Comparison of ENCODE assay signal across 20 cellular contexts in the genomic region with DNA sequence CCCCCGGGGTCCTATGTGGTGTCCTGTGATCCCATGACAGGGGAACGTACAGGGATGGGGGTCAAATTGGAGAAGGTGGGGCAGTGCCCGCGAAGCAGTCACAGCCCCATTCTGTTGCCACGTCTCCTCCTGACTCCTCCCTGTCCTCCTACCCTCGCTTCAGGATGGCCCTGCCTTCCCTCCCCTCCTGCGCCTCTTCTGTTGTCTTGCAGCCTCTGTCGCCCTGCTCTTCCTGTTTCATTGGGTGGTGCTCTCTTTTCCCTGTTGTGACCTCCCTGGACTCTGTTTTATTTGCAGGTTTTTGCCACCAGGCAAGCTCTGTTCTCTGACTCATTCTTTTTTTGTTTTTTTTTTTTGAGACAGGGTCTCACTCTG. TPM values are rescaled to one million over a fixed set of nuclear protein-coding genes. Genes with fewer than 3 reads are reported as not detected.
DNase-seq lines count a peak whose midpoint lies in the region; ATAC-seq and TF ChIP-seq lines count a peak whose summit lies in the region.
"Had no signal": no experiment of that assay in that cellular context is flagged by ENCODE, and none has a peak within 500 bp of the region (broad histone marks: within the 10 kb centered on the region; RNA-seq: fewer than 3 reads in every experiment).

No MANE protein-coding gene starts in this region.

- H3K18ac ChIP-seq in H9 (ENCODE audit: insufficient read length, low read depth, low read length) = no peak overlapping the region

- H3K27me3 ChIP-seq in colonic mucosa (no peaks in the 10 kb centered on the region), right lobe of liver (no peaks in the 10 kb centered on the region), H9 (ENCODE audit: insufficient read depth, low read length) (no peaks in the 10 kb centered on the region)

- H3K9ac ChIP-seq in colonic mucosa (ENCODE audit: low read depth in 2 of 2, low read length in 2 of 2) (no peak overlapping the region), H9 (ENCODE audit: extremely low read depth, insufficient read length, low read length) (no peak overlapping the region)

- H3K4me1 ChIP-seq in colonic mucosa = peaks cover 5% of the 10 kb centered on the region
- H3K4me1 ChIP-seq in right lobe of liver = no peaks in the 10 kb centered on the region
- no peaks in the 10 kb centered on the region for H3K4me1 ChIP-seq in H9 (ENCODE audit: insufficient read depth, low read length)
- H3K4me1 ChIP-seq: A549 had no signal

- H2BK12ac ChIP-seq in H9 (ENCODE audit: insufficient read length, low read depth, low read length) = no peak overlapping the region

- H3K9me3 ChIP-seq in colonic mucosa (no peaks in the 10 kb centered on the region), right lobe of liver (no peaks in the 10 kb centered on the region), H9 (ENCODE audit: control insufficient read depth, low read depth, low read length) (no peaks in the 10 kb centered on the region), T-helper 17 cell (ENCODE audit: control insufficient read depth, low read length, poor library complexity, severe bottlenecking) (no peaks in the 10 kb centered on the region)
- H3K9me3 ChIP-seq: A549 had no signal

- H3K36me3 Mint-ChIP-seq in stimulated activated naive CD8-positive, alpha-beta T cell treated with anti-CD3 and anti-CD28 coated beads, Interleukin-15, Interleukin-2, amounts not matched to agents 100 ng/mL and 50 ng/mL, for 24 hours (ENCODE audit: low read depth) = no peaks in the 10 kb centered on the region
- H3K36me3 Mint-ChIP-seq in H9 (ENCODE audit: insufficient read depth in 1 of 3, low read depth in 3 of 3) (no peaks in the 10 kb centered on the region; a peak in 1 of 7 replicates), T-helper 17 cell (ENCODE audit: low read depth) (peaks cover 4% of the 10 kb centered on the region)

- H3K27ac Mint-ChIP-seq in stimulated activated naive CD8-positive, alpha-beta T cell treated with anti-CD3 and anti-CD28 coated beads, Interleukin-15, Interleukin-2, amounts not matched to agents 100 ng/mL and 50 ng/mL, for 24 hours = peak overlapping the region; percentile 28
- H3K27ac Mint-ChIP-seq in stimulated activated naive CD8-positive, alpha-beta T cell treated with anti-CD3 and anti-CD28 coated beads, Interleukin-15, amount 100 ng/mL, for 72 hours = no peak overlapping the region
- H3K27ac Mint-ChIP-seq in H9 (no peak overlapping the region), T-helper 17 cell (no peak overlapping the region)
- H3K27ac Mint-ChIP-seq: B cell, GM23338 had no signal

- TF ChIP-seq POLR2A in right lobe of liver (IDR thresholded peaks at IDR 0.05) = no peak

- H2BK5ac ChIP-seq in H9 (ENCODE audit: insufficient read length, low read length) = no peak overlapping the region

- no peak overlapping the region for H4K8ac ChIP-seq in H9 (replicated peaks; ENCODE audit: insufficient read length, low read depth, low read length)

- TF ChIP-seq CTCF in colonic mucosa (IDR thresholded peaks at IDR 0.05) (no peak), right lobe of liver (IDR thresholded peaks at IDR 0.05) (no peak), H9 (conservative IDR thresholded peaks at IDR 0.05) (no peak)

- H3K36me3 ChIP-seq in colonic mucosa (no peaks in the 10 kb centered on the region), right lobe of liver (no peaks in the 10 kb centered on the region)

- H3K27ac ChIP-seq in colonic mucosa (no peak overlapping the region), right lobe of liver (no peak overlapping the region), H9 (ENCODE audit: insufficient read length, low read depth, low read length) (no peak overlapping the region)
- H3K27ac ChIP-seq: A549, PC-9 had no signal

- no peak overlapping the region for H4K91ac ChIP-seq in H9 (ENCODE audit: insufficient read length, low read depth, low read length)

- H2BK15ac ChIP-seq in H9 (ENCODE audit: low read depth, low read length) = no peak overlapping the region

- H3K79me2 ChIP-seq in H9 (ENCODE audit: insufficient read depth, low read length) = no peaks in the 10 kb centered on the region

- H3K14ac ChIP-seq in H9 (ENCODE audit: insufficient read depth, low read length) = no peak overlapping the region

- H4K20me1 ChIP-seq in H9 (ENCODE audit: control insufficient read depth, insufficient read depth, insufficient read length) = no peaks in the 10 kb centered on the region

- no peak for DNase-seq in stimulated activated naive CD8-positive, alpha-beta T cell treated with anti-CD3 and anti-CD28 coated beads, Interleukin-15, amount 100 ng/mL, for 72 hours
- DNase-seq in colonic mucosa = peak; percentile 53
- DNase-seq in right lobe of liver = peak in 1 of 3 donors; percentile 4
- DNase-seq in H9 = no peak
- DNase-seq in T-helper 17 cell = no peak
- DNase-seq: DND-41, MM.1S, NCI-H1048, NCI-H1417 treated with DMSO at 0.1 percent for 48 hours, NCI-H187, NCI-H446, NCI-H526, PC-9, SHP77 had no signal

- no peaks in the 10 kb centered on the region for H3K23me2 ChIP-seq in H9 (ENCODE audit: insufficient read length, low read depth, low read length, poor library complexity, severe bottlenecking)

- no peak for ATAC-seq in stimulated activated naive CD8-positive, alpha-beta T cell treated with anti-CD3 and anti-CD28 coated beads, Interleukin-15, amount 100 ng/mL, for 72 hours
- ATAC-seq in right lobe of liver = peak in 3 of 4 donors; percentile 25 to 42 (median 26)
- ATAC-seq in T-helper 17 cell = no peak
- no peak for ATAC-seq in HG03521 (IDR thresholded peaks at IDR 0.05; ENCODE audit: unreplicated experiment)
- ATAC-seq: A549, GM23338 had no signal

- no peak overlapping the region for H2BK20ac ChIP-seq in H9 (ENCODE audit: low read depth, low read length, poor library complexity, severe bottlenecking)

- no peak overlapping the region for H2BK120ac ChIP-seq in H9 (ENCODE audit: low read depth, low read length, poor library complexity, severe bottlenecking)

- H3K4me2 ChIP-seq in H9 (ENCODE audit: insufficient read depth, insufficient read length, low read length) = no peak overlapping the region
- H3K4me2 ChIP-seq: A549, GM23338, PC-9 had no signal

- H3K9me3 Mint-ChIP-seq in stimulated activated naive CD8-positive, alpha-beta T cell treated with anti-CD3 and anti-CD28 coated beads, Interleukin-15, Interleukin-2, amounts not matched to agents 100 ng/mL and 50 ng/mL, for 24 hours = no peaks in the 10 kb centered on the region
- H3K9me3 Mint-ChIP-seq in stimulated activated naive CD8-positive, alpha-beta T cell treated with anti-CD3 and anti-CD28 coated beads, Interleukin-15, amount 100 ng/mL, for 72 hours = no peaks in the 10 kb centered on the region
- no peaks in the 10 kb centered on the region for H3K9me3 Mint-ChIP-seq in H9
- H3K9me3 Mint-ChIP-seq: GM23338 had no signal

- H4K5ac ChIP-seq in H9 (ENCODE audit: insufficient read length, low read depth, low read length) = no peak overlapping the region

- no peaks in the 10 kb centered on the region for H3K4me1 Mint-ChIP-seq in stimulated activated naive CD8-positive, alpha-beta T cell treated with anti-CD3 and anti-CD28 coated beads, Interleukin-15, Interleukin-2, amounts not matched to agents 100 ng/mL and 50 ng/mL, for 24 hours (ENCODE audit: low read depth)
- no peaks in the 10 kb centered on the region for H3K4me1 Mint-ChIP-seq in stimulated activated naive CD8-positive, alpha-beta T cell treated with anti-CD3 and anti-CD28 coated beads, Interleukin-15, amount 100 ng/mL, for 72 hours
- H3K4me1 Mint-ChIP-seq in H9 (peaks cover 3% of the 10 kb centered on the region in 2 experiments; a peak in 3 of 4 replicates), T-helper 17 cell (peaks cover 4% of the 10 kb centered on the region)
- H3K4me1 Mint-ChIP-seq: GM23338 had no signal

- 71% methylated on average over 7 of the region's 8 CpGs for WGBS in right lobe of liver (ENCODE audit: insufficient coverage, low coverage, low lambda C conversion rate, missing lambda C conversion rate)
- no CpG with 5 or more reads among the region's 8 CpGs for WGBS in H9 (ENCODE audit: extremely low coverage, insufficient read length, low lambda C conversion rate)

- H3K4me3 Mint-ChIP-seq in stimulated activated naive CD8-positive, alpha-beta T cell treated with anti-CD3 and anti-CD28 coated beads, Interleukin-15, Interleukin-2, amounts not matched to agents 100 ng/mL and 50 ng/mL, for 24 hours = no peak overlapping the region
- no peak overlapping the region for H3K4me3 Mint-ChIP-seq in stimulated activated naive CD8-positive, alpha-beta T cell treated with anti-CD3 and anti-CD28 coated beads, Interleukin-15, amount 100 ng/mL, for 72 hours
- H3K4me3 Mint-ChIP-seq in H9 = no peak overlapping the region
- no peak overlapping the region for H3K4me3 Mint-ChIP-seq in T-helper 17 cell
- H3K4me3 Mint-ChIP-seq: B cell, GM23338 had no signal

- no peak overlapping the region for H3K4me3 ChIP-seq in colonic mucosa
- H3K4me3 ChIP-seq in right lobe of liver = no peak overlapping the region
- H3K4me3 ChIP-seq: A549, GM23338, K562, PC-9 had no signal

- no peak overlapping the region for H3K56ac ChIP-seq in H9 (ENCODE audit: insufficient read length, low read depth, low read length)

- no peak overlapping the region for H3T11ph ChIP-seq in H9 (ENCODE audit: low read length)

- H2AFZ ChIP-seq in H9 (ENCODE audit: low read length) = no peak overlapping the region
- H2AFZ ChIP-seq: GM23338, PC-9 had no signal

- no peak overlapping the region for H3K4ac ChIP-seq in H9 (ENCODE audit: low read depth, low read length)

- H3K23ac ChIP-seq in H9 (ENCODE audit: insufficient read length, low read depth, low read length) = no peak overlapping the region

- no peaks in the 10 kb centered on the region for H3K79me1 ChIP-seq in H9 (ENCODE audit: insufficient read depth, low read depth, low read length, poor library complexity, severe bottlenecking)

- intact Hi-C loops in colonic mucosa (cut with DNase I) = no loop called here
- intact Hi-C loops in right lobe of liver (cut with DNase I) = loop anchor here in 1 of 2 donors (10.0 kb wide), 1 partner anchor 74 kb away; the partner anchor contains the start of gene POP5

- H3K27me3 Mint-ChIP-seq in stimulated activated naive CD8-positive, alpha-beta T cell treated with anti-CD3 and anti-CD28 coated beads, Interleukin-15, Interleukin-2, amounts not matched to agents 100 ng/mL and 50 ng/mL, for 24 hours = no peaks in the 10 kb centered on the region
- peaks cover 2% of the 10 kb centered on the region for H3K27me3 Mint-ChIP-seq in stimulated activated naive CD8-positive, alpha-beta T cell treated with anti-CD3 and anti-CD28 coated beads, Interleukin-15, amount 100 ng/mL, for 72 hours
- H3K27me3 Mint-ChIP-seq in H9 (ENCODE audit: low read depth) (no peaks in the 10 kb centered on the region; the same call in 1 of the 2 replicates), T-helper 17 cell (peaks cover 38% of the 10 kb centered on the region)

- no peak overlapping the region for H2AK5ac ChIP-seq in H9 (ENCODE audit: insufficient read length, low read length)

RNA-seq across cellular contexts. Expression of gene CABP1, which starts 18.7 kb away (rescaled TPM):
- total RNA-seq in colonic mucosa = under 1 TPM; 0.77 to 0.79 TPM
- total RNA-seq in right lobe of liver = under 1 TPM in 1 of 6 experiments, not detected in 5; 0.26 TPM
- total RNA-seq in H9 (2021) = 3.0 and 3.1 TPM in 2 replicates
- not detected for total RNA-seq in T-helper 17 cell
- total RNA-seq: B cell, K562, PC-9 had no signal

RNA-seq across cellular contexts. Expression of gene MLEC, which starts 27.8 kb away (rescaled TPM):
- total RNA-seq in colonic mucosa = 100 to 1,000 TPM; 331 to 500 TPM
- 100 to 1,000 TPM; 102 to 193 (median 126) TPM for total RNA-seq in right lobe of liver
- total RNA-seq in H9 (2021) = 181 TPM in 2 replicates
- total RNA-seq in T-helper 17 cell = 10 to 100 TPM; 21.8 to 31.0 TPM

RNA-seq across cellular contexts. Expression of gene UNC119B, which starts 51.1 kb away (rescaled TPM):
- total RNA-seq in colonic mucosa (10 to 100 TPM; 22.7 to 28.3 TPM), right lobe of liver (10 to 100 TPM in 1 of 6 experiments, 1 to 10 TPM in 5; 4.7 to 10.2 (median 6.6) TPM), H9 (2021) (51.5 and 53.5 TPM in 2 replicates), T-helper 17 cell (10 to 100 TPM; 15.2 to 16.2 TPM)

Comparison
In these comparisons a context has a peak if more than half of its experiments do, and no peak if none do; other contexts are left out.
1. ATAC-seq: peak in right lobe of liver (3 of 4); none in stimulated activated naive CD8-positive, alpha-beta T cell treated with anti-CD3 and anti-CD28 coated beads, Interleukin-15, amount 100 ng/mL, for 72 hours (single experiment), T-helper 17 cell (single experiment) and HG03521 (single experiment).